In genomic region chr7:7183061-7183832, GRCh38 we compare ENCODE assay signal across 9 cellular contexts. TPM values are rescaled to one million over a fixed set of nuclear protein-coding genes. Genes with fewer than 3 reads are reported as not detected.
DNase-seq lines count a peak whose midpoint lies in the region; ATAC-seq, FAIRE-seq and TF ChIP-seq lines count a peak whose summit lies in the region.
"Had no signal": no experiment of that assay in that cellular context is flagged by ENCODE, and none has a peak within 500 bp of the region (broad histone marks: within the 10 kb centered on the region; RNA-seq: fewer than 3 reads in every experiment).

No MANE protein-coding gene starts in this region.

- peak overlapping the region; percentile 62 for H3K4me2 ChIP-seq in keratinocyte (ENCODE audit: control insufficient read depth, extremely low read depth, insufficient read depth, low read depth, low read length)

- H3K27me3 ChIP-seq in HUES48 (ENCODE audit: control insufficient read depth, insufficient read depth, low read length) (no peaks in the 10 kb centered on the region), keratinocyte (ENCODE audit: control insufficient read depth, extremely low read depth, insufficient read depth, low read length) (no peaks in the 10 kb centered on the region)

- no peaks in the 10 kb centered on the region for H4K20me1 ChIP-seq in keratinocyte (ENCODE audit: control insufficient read depth, extremely low read depth, insufficient read depth, low read length)

- H3K4me3 ChIP-seq in HUES48 (ENCODE audit: low read depth, low read length) (peak overlapping the region; percentile 96), keratinocyte (ENCODE audit: control insufficient read depth in 2 of 3, extremely low read depth in 1 of 3, insufficient read depth in 2 of 3, low read depth in 1 of 3, low read length in 3 of 3) (peak overlapping the region; percentile 80 to 99 (median 92))

- H3K4me1 ChIP-seq in HUES48 (ENCODE audit: control insufficient read depth, insufficient read depth, low read length): peaks cover 43% of the 10 kb centered on the region
- peaks cover 37% of the 10 kb centered on the region for H3K4me1 ChIP-seq in keratinocyte (ENCODE audit: control insufficient read depth, extremely low read depth, insufficient read depth, low read length)

- peak; percentile 34 for ATAC-seq in GM21528 (IDR thresholded peaks at IDR 0.05; ENCODE audit: low FRiP score, unreplicated experiment)

- DNase-seq in EH (ENCODE audit: low read depth) (peak; percentile 33), T47D (ENCODE audit: low read depth in 1 of 2, low spot score in 1 of 2) (peak; percentile 73 to 74), keratinocyte (ENCODE audit: low read depth, low spot score) (no peak), DMS114 treated with DMSO at 0.1 percent for 48 hours (lab: John Stamatoyannopoulos, UW; ENCODE audit: unreplicated experiment) (no peak)
- DNase-seq in stimulated activated CD4-positive, alpha-beta T cell treated with anti-CD3 and anti-CD28 coated beads, Interleukin-1b, Interleukin-23, amount 100 ng/mL, for 4 hours (ENCODE audit: low read depth in 2 of 2): peak; percentile 13 to 40

- peaks cover 21% of the 10 kb centered on the region for H3K4me1 Mint-ChIP-seq in T-helper 1 cell treated with Interleukin-12 subunit alpha and Interleukin-12 subunit beta and Interleukin-4 antibody, amounts not matched to agents 30 μg/mL and 1 μg/mL, for 36 hours (ENCODE audit: low read depth)

- peaks cover 55% of the 10 kb centered on the region for H3K79me2 ChIP-seq in keratinocyte (ENCODE audit: control insufficient read depth, insufficient read depth, low read length)

- H3K9ac ChIP-seq in HUES48 (ENCODE audit: low read depth, low read length): peak overlapping the region; percentile 87
- H3K9ac ChIP-seq in keratinocyte (ENCODE audit: control insufficient read depth, extremely low read depth, insufficient read depth, low read length): peak overlapping the region; percentile 95

- peaks cover 4% of the 10 kb centered on the region for H3K36me3 Mint-ChIP-seq in T-helper 1 cell treated with Interleukin-12 subunit alpha and Interleukin-12 subunit beta and Interleukin-4 antibody, amounts not matched to agents 30 μg/mL and 1 μg/mL, for 36 hours (ENCODE audit: low read depth)

- in situ Hi-C loops in T47D (cut with HindIII; ENCODE audit: low pct_unique_long_range_greater_than_20kb, low sequenced_read_pairs): no loop called here

- dilution Hi-C loops in keratinocyte (cut with MboI; ENCODE audit: extremely low pct_ligation_motif_present, low sequenced_read_pairs): no loop called here

- no peak for TF ChIP-seq CTCF in keratinocyte (optimal IDR thresholded peaks at IDR 0.05 in 1 of 3, IDR thresholded peaks at IDR 0.05 in 1 of 3, conservative IDR thresholded peaks at IDR 0.05 in 1 of 3; ENCODE audit: extremely low read depth in 1 of 3, insufficient read depth in 2 of 3, low read length in 3 of 3)

- no peaks in the 10 kb centered on the region for H3K27me3 Mint-ChIP-seq in T-helper 1 cell treated with Interleukin-12 subunit alpha and Interleukin-12 subunit beta and Interleukin-4 antibody, amounts not matched to agents 30 μg/mL and 1 μg/mL, for 36 hours (ENCODE audit: low read depth)

- H2AFZ ChIP-seq in keratinocyte (ENCODE audit: control insufficient read depth, low read length): peak overlapping the region; percentile 77

- H3K9me3 ChIP-seq in HUES48 (ENCODE audit: control insufficient read depth, insufficient read depth, low read length) (no peaks in the 10 kb centered on the region), keratinocyte (ENCODE audit: control insufficient read depth, low read depth, low read length) (no peaks in the 10 kb centered on the region)

- H3K4me3 Mint-ChIP-seq in T-helper 1 cell treated with Interleukin-12 subunit alpha and Interleukin-12 subunit beta and Interleukin-4 antibody, amounts not matched to agents 30 μg/mL and 1 μg/mL, for 36 hours: peak overlapping the region; percentile 97

- H3K9me1 ChIP-seq in keratinocyte (ENCODE audit: control insufficient read depth, extremely low read depth, insufficient read depth, low read length): no peaks in the 10 kb centered on the region

- H3K36me3 ChIP-seq in HUES48 (ENCODE audit: control insufficient read depth, insufficient read depth, low read length): peaks cover 8% of the 10 kb centered on the region
- H3K36me3 ChIP-seq in keratinocyte (ENCODE audit: control insufficient read depth in 2 of 2, extremely low read depth in 1 of 2, insufficient read depth in 2 of 2, low read length in 2 of 2): peaks cover 2 to 9% of the 10 kb centered on the region in 2 experiments

- peak overlapping the region; percentile 97 for H3K27ac ChIP-seq in HUES48 (ENCODE audit: low read depth, low read length)
- peak overlapping the region; percentile 96 for H3K27ac ChIP-seq in keratinocyte (ENCODE audit: control insufficient read depth, insufficient read depth, low read length)

- FAIRE-seq in keratinocyte (lab: Jason Lieb, UNC): no peak
- FAIRE-seq: endometrium had no signal

- no peaks in the 10 kb centered on the region for H3K9me3 Mint-ChIP-seq in T-helper 1 cell treated with Interleukin-12 subunit alpha and Interleukin-12 subunit beta and Interleukin-4 antibody, amounts not matched to agents 30 μg/mL and 1 μg/mL, for 36 hours

- H3K27ac Mint-ChIP-seq in T-helper 1 cell treated with Interleukin-12 subunit alpha and Interleukin-12 subunit beta and Interleukin-4 antibody, amounts not matched to agents 30 μg/mL and 1 μg/mL, for 36 hours: peak overlapping the region; percentile 100

RNA-seq across cellular contexts. Expression of gene C1GALT1, which starts 0.9 kb away (rescaled TPM):
- 30.6 to 44.3 TPM (median 32.7 TPM) in 3 replicates for polyA plus RNA-seq in keratinocyte
- 50.8 TPM for polyA plus RNA-seq in keratinocyte (2011; ENCODE audit: low read depth)
- polyA plus RNA-seq in keratinocyte (2011; cell fraction: cytosol; rRNA removed): 13.2 and 30.3 TPM in 2 replicates
- 38.1 and 51.3 TPM in 2 replicates for polyA plus RNA-seq in keratinocyte (2011; cell fraction: nucleus; rRNA removed)
- 18.1 and 24.4 TPM in 2 replicates for polyA plus RNA-seq in keratinocyte (2012; ENCODE audit: low replicate concordance)
- polyA minus RNA-seq in keratinocyte: 2.3 to 32.5 TPM (median 12.1 TPM) in 3 replicates
- 17.3 TPM for polyA minus RNA-seq in keratinocyte (2011; cell fraction: cytosol; rRNA and poly(A)+ RNA removed)
- 26.7 and 49.9 TPM in 2 replicates for polyA minus RNA-seq in keratinocyte (2011; cell fraction: nucleus; rRNA and poly(A)+ RNA removed)

Comparison
In these comparisons a context has a peak if more than half of its experiments do, and no peak if none do; other contexts are left out.
1. DNase-seq: peak in EH (single experiment), T47D (2 of 2) and stimulated activated CD4-positive, alpha-beta T cell treated with anti-CD3 and anti-CD28 coated beads, Interleukin-1b, Interleukin-23, amount 100 ng/mL, for 4 hours (2 of 2); none in keratinocyte (single experiment) and DMS114 treated with DMSO at 0.1 percent for 48 hours (single experiment).